1 cellular context compared by ENCODE assay signal in genomic region chr16:57807968-57808528, GRCh38.
TF ChIP-seq lines count a peak whose summit lies in the region.

No MANE protein-coding gene starts in this region.

TF ChIP-seq in HepG2, 621 proteins besides CTCF, POLR2A, EP300 and RAD21 (continued from another document and continues in another):
- TF ChIP-seq MYPOP (CRISPR knock-in tag; IDR thresholded peaks at IDR 0.05) = no peak
- no peak for TF ChIP-seq TFDP2 (CRISPR knock-in tag; IDR thresholded peaks at IDR 0.05)
- no peak for TF ChIP-seq HNF1A (IDR thresholded peaks at IDR 0.05; ENCODE audit: low read depth)
- no peak for TF ChIP-seq HNF1A (CRISPR knock-in tag; IDR thresholded peaks at IDR 0.05; ENCODE audit: borderline replicate concordance)
- TF ChIP-seq KLF11 (CRISPR knock-in tag; IDR thresholded peaks at IDR 0.05) = no peak
- TF ChIP-seq HNRNPK (IDR thresholded peaks at IDR 0.05; ENCODE audit: low read depth, low read length, poor library complexity, severe bottlenecking) = no peak
- no peak for TF ChIP-seq ZNF639 (CRISPR knock-in tag; conservative IDR thresholded peaks at IDR 0.05)
- no peak for TF ChIP-seq DPF2 (CRISPR knock-in tag; IDR thresholded peaks at IDR 0.05; ENCODE audit: borderline replicate concordance, low read depth)
- TF ChIP-seq ZBTB7B (CRISPR knock-in tag; IDR thresholded peaks at IDR 0.05) = no peak
- no peak for TF ChIP-seq ZNF557 (CRISPR knock-in tag; IDR thresholded peaks at IDR 0.05)
- no peak for TF ChIP-seq ZBTB40 (IDR thresholded peaks at IDR 0.05)
- TF ChIP-seq ZBTB40 (CRISPR knock-in tag; IDR thresholded peaks at IDR 0.05) = no peak
- TF ChIP-seq HNF4G (IDR thresholded peaks at IDR 0.05; ENCODE audit: borderline replicate concordance, low read depth, low read length) = peak; percentile 3; the same call in 1 of the 2 replicates
- no peak for TF ChIP-seq HNF4G (CRISPR knock-in tag; IDR thresholded peaks at IDR 0.05; ENCODE audit: borderline replicate concordance, low read depth)
- no peak for TF ChIP-seq POGZ (CRISPR knock-in tag; IDR thresholded peaks at IDR 0.05)
- no peak for TF ChIP-seq E2F1 (CRISPR knock-in tag; IDR thresholded peaks at IDR 0.05)
- no peak for TF ChIP-seq ZBTB25 (CRISPR knock-in tag; IDR thresholded peaks at IDR 0.05)
- no peak for TF ChIP-seq SOX5 (CRISPR knock-in tag; IDR thresholded peaks at IDR 0.05; ENCODE audit: borderline replicate concordance)
- no peak for TF ChIP-seq ZC3H4 (CRISPR knock-in tag; IDR thresholded peaks at IDR 0.05; ENCODE audit: borderline replicate concordance)
- TF ChIP-seq SRSF4 (IDR thresholded peaks at IDR 0.05; ENCODE audit: low read depth, low read length, poor library complexity, severe bottlenecking) = no peak
- no peak for TF ChIP-seq ZNF724P (CRISPR knock-in tag; IDR thresholded peaks at IDR 0.05; ENCODE audit: borderline replicate concordance)
- no peak for TF ChIP-seq KDM5B (CRISPR knock-in tag; IDR thresholded peaks at IDR 0.05; ENCODE audit: borderline replicate concordance)
- TF ChIP-seq SSRP1 (CRISPR knock-in tag; IDR thresholded peaks at IDR 0.05) = 0 out of 2 replicates have a peak, but pooled peaks have one; percentile 24
- TF ChIP-seq ZNF605 (CRISPR knock-in tag; IDR thresholded peaks at IDR 0.05) = no peak
- TF ChIP-seq MIER3 (CRISPR knock-in tag; IDR thresholded peaks at IDR 0.05; ENCODE audit: borderline replicate concordance) = no peak
- no peak for TF ChIP-seq ATF7 (IDR thresholded peaks at IDR 0.05)
- no peak for TF ChIP-seq ATF7 (CRISPR knock-in tag; IDR thresholded peaks at IDR 0.05)
- TF ChIP-seq TEAD3 (CRISPR knock-in tag; optimal IDR thresholded peaks at IDR 0.05; ENCODE audit: borderline replicate concordance) = peak; percentile 88
- TF ChIP-seq ISL2 (CRISPR knock-in tag; IDR thresholded peaks at IDR 0.05) = peak; percentile 69
- TF ChIP-seq ZNF367 (CRISPR knock-in tag; IDR thresholded peaks at IDR 0.05; ENCODE audit: borderline replicate concordance) = no peak
- peak; percentile 48; the same call in 1 of the 2 replicates for TF ChIP-seq TFE3 (CRISPR knock-in tag; IDR thresholded peaks at IDR 0.05)
- TF ChIP-seq ZNF446 (CRISPR knock-in tag; IDR thresholded peaks at IDR 0.05) = no peak
- TF ChIP-seq SIN3B (IDR thresholded peaks at IDR 0.05; ENCODE audit: low read length) = no peak
- TF ChIP-seq HIC2 (CRISPR knock-in tag; IDR thresholded peaks at IDR 0.05; ENCODE audit: low read depth) = no peak
- no peak for TF ChIP-seq ZNF136 (CRISPR knock-in tag; IDR thresholded peaks at IDR 0.05; ENCODE audit: low read depth)
- TF ChIP-seq SAP130 (CRISPR knock-in tag; IDR thresholded peaks at IDR 0.05; ENCODE audit: low read depth) = peak; percentile 38; the same call in 1 of the 2 replicates
